ENCODE assay signal across 9 cellular contexts in genomic region chr17:76869878-76870714, GRCh38. TPM values are rescaled to one million over a fixed set of nuclear protein-coding genes. Genes with fewer than 3 reads are reported as not detected.
DNase-seq lines count a peak whose midpoint lies in the region; ATAC-seq, FAIRE-seq and TF ChIP-seq lines count a peak whose summit lies in the region.
"Had no signal": no experiment of that assay in that cellular context is flagged by ENCODE, and none has a peak within 500 bp of the region (broad histone marks: within the 10 kb centered on the region; RNA-seq: fewer than 3 reads in every experiment).

No MANE protein-coding gene starts in this region.

- peaks cover 51% of the 10 kb centered on the region for H3K27me3 ChIP-seq in cardiac muscle cell
- H3K27me3 ChIP-seq in heart right ventricle: peaks cover 16 to 77% (median 60%) of the 10 kb centered on the region in 7 donors
- H3K27me3 ChIP-seq in adipocyte (replicated peaks; ENCODE audit: control insufficient read depth, insufficient read depth, low read length): peaks cover 28% of the 10 kb centered on the region
- H3K27me3 ChIP-seq in iPS-20b (ENCODE audit: insufficient read depth, low read length): peaks cover 41% of the 10 kb centered on the region

- peak; percentile 17 to 56 for DNase-seq in cardiac muscle cell (ENCODE audit: low read depth in 1 of 2, low spot score in 1 of 2)
- DNase-seq in heart right ventricle: no peak
- peak; percentile 10 for DNase-seq in adipocyte (ENCODE audit: low read depth)
- peak; percentile 53 for DNase-seq in urothelium cell line (ENCODE audit: low spot score)
- DNase-seq in hippocampal formation (lab: John Stamatoyannopoulos, UW): no peak
- no peak for DNase-seq in SKM-1 (lab: John Stamatoyannopoulos, UW; ENCODE audit: unreplicated experiment)
- no peak for DNase-seq in NCI-H510A treated with DMSO at 0.1 percent for 48 hours (lab: John Stamatoyannopoulos, UW)
- DNase-seq: uterus had no signal

- H3K36me3 ChIP-seq in cardiac muscle cell: no peaks in the 10 kb centered on the region
- no peaks in the 10 kb centered on the region for H3K36me3 ChIP-seq in heart right ventricle
- H3K36me3 ChIP-seq in adipocyte (ENCODE audit: control insufficient read depth, insufficient read depth, low read length, severe bottlenecking): no peaks in the 10 kb centered on the region
- no peaks in the 10 kb centered on the region for H3K36me3 ChIP-seq in iPS-20b (ENCODE audit: insufficient read depth, low read depth, low read length)
- H3K36me3 ChIP-seq: uterus had no signal

- TF ChIP-seq CTCF in cardiac muscle cell (IDR thresholded peaks at IDR 0.05; ENCODE audit: low read depth, low read length) (no peak), heart right ventricle (IDR thresholded peaks at IDR 0.05) (no peak)

- H3K9ac ChIP-seq in adipocyte (ENCODE audit: low read length): no peak overlapping the region
- H3K9ac ChIP-seq in iPS-20b (ENCODE audit: low read depth, low read length): no peak overlapping the region

- H3K4me1 ChIP-seq in cardiac muscle cell (ENCODE audit: low read depth) (no peaks in the 10 kb centered on the region), heart right ventricle (peaks cover 0 to 19% (median 16%) of the 10 kb centered on the region in 9 donors), adipocyte (ENCODE audit: control insufficient read depth, insufficient read depth, low read length) (peaks cover 16% of the 10 kb centered on the region), iPS-20b (ENCODE audit: insufficient read depth, low read length) (peaks cover 12% of the 10 kb centered on the region; the same call in 1 of the 2 replicates)

- ATAC-seq in heart right ventricle: no peak

- no peak for FAIRE-seq in urothelium cell line (lab: Jason Lieb, UNC)

- no peaks in the 10 kb centered on the region for H3K9me3 ChIP-seq in cardiac muscle cell (ENCODE audit: low read depth)
- H3K9me3 ChIP-seq in heart right ventricle: peaks cover 0 to 6% (median 0%) of the 10 kb centered on the region in 11 donors
- H3K9me3 ChIP-seq in adipocyte (ENCODE audit: control insufficient read depth, low read length): peaks cover 3% of the 10 kb centered on the region
- H3K9me3 ChIP-seq in iPS-20b (ENCODE audit: insufficient read depth, low read depth, low read length): no peaks in the 10 kb centered on the region
- H3K9me3 ChIP-seq: uterus had no signal

- H3K27ac ChIP-seq in cardiac muscle cell (no peak overlapping the region), heart right ventricle (no peak overlapping the region), iPS-20b (ENCODE audit: low read length) (no peak overlapping the region)
- H3K27ac ChIP-seq: uterus had no signal

- H3K4me3 ChIP-seq in cardiac muscle cell (no peak overlapping the region), heart right ventricle (peak overlapping the region in 1 of 10 donors; percentile 5), adipocyte (ENCODE audit: low read length) (no peak overlapping the region), iPS-20b (ENCODE audit: low read length) (peak overlapping the region; percentile 67; the same call in 1 of the 2 replicates)
- H3K4me3 ChIP-seq: uterus had no signal

- intact Hi-C loops in heart right ventricle (cut with DNase I): loop anchor here in 7 of 10 donors (2.0 to 10.0 kb wide), 7 partner anchors 182 to 385 kb away; no protein-coding TSS in a partner anchor

- WGBS in heart right ventricle, 2 donors: 3 to 6% methylated on average over 50 to 58 of the region's 58 CpGs

RNA-seq across cellular contexts. Expression of gene MGAT5B, which starts 1.9 kb away (rescaled TPM):
- total RNA-seq in cardiac muscle cell: 0.48 and 0.81 TPM in 2 replicates
- polyA plus RNA-seq in cardiac muscle cell: 0.86 and 0.94 TPM in 2 replicates
- total RNA-seq in heart right ventricle: under 1 TPM in 2 of 10 donors, not detected in 8; 0.10 to 0.15 TPM
- under 1 TPM; 0.09 to 0.29 TPM for polyA plus RNA-seq in heart right ventricle

Comparison
In these comparisons a context has a peak if more than half of its experiments do, and no peak if none do; other contexts are left out.
1. DNase-seq: peak in cardiac muscle cell (2 of 2), adipocyte (single experiment) and urothelium cell line (single experiment); none in heart right ventricle (0 of 2), hippocampal formation (0 of 2), SKM-1 (single experiment) and NCI-H510A treated with DMSO at 0.1 percent for 48 hours (single experiment).